15 cellular contexts compared by ENCODE assay signal in genomic region chr11:8011981-8012444, GRCh38. TPM values are rescaled to one million over a fixed set of nuclear protein-coding genes. Genes with fewer than 3 reads are reported as not detected.
DNase-seq lines count a peak whose midpoint lies in the region; ATAC-seq and TF ChIP-seq lines count a peak whose summit lies in the region.
"Had no signal": no experiment of that assay in that cellular context is flagged by ENCODE, and none has a peak within 500 bp of the region (broad histone marks: within the 10 kb centered on the region; RNA-seq: fewer than 3 reads in every experiment).

No MANE protein-coding gene starts in this region.

- H3K4me1 ChIP-seq in colonic mucosa (no peaks in the 10 kb centered on the region), lung (ENCODE audit: control insufficient read depth in 2 of 2, insufficient read depth in 2 of 2, low read length in 2 of 2) (peaks cover 0 to 2% of the 10 kb centered on the region in 2 donors), upper lobe of right lung (no peaks in the 10 kb centered on the region)
- H3K4me1 ChIP-seq: adrenal gland, vagina had no signal

- H3K9ac ChIP-seq in colonic mucosa (ENCODE audit: low read depth in 2 of 2, low read length in 2 of 2): no peak overlapping the region

- ATAC-seq in lung (ENCODE audit: insufficient read depth, low FRiP score) (peak; percentile 43), upper lobe of right lung (no peak)
- ATAC-seq: GM23338 had no signal

- H3K9me3 Mint-ChIP-seq in glutamatergic neuron (ENCODE audit: unreplicated experiment): no peaks in the 10 kb centered on the region
- H3K9me3 Mint-ChIP-seq: CD4-positive, CD25-positive, alpha-beta regulatory T cell; GM23338 had no signal

- DNase-seq in AG10803 (ENCODE audit: low read depth) (peak; percentile 90), HT1080 (ENCODE audit: low read depth) (peak; percentile 93), colonic mucosa (peak; percentile 15), lung (ENCODE audit: low spot score) (no peak), upper lobe of right lung (no peak), glutamatergic neuron (no peak), cerebellar nuclear complex (lab: John Stamatoyannopoulos, UW) (no peak), WERI-Rb-1 (no peak)
- DNase-seq: CD4-positive, CD25-positive, alpha-beta regulatory T cell; NCI-H2029; T-helper 9 cell had no signal

- no peaks in the 10 kb centered on the region for H3K36me3 Mint-ChIP-seq in glutamatergic neuron (ENCODE audit: unreplicated experiment)
- H3K36me3 Mint-ChIP-seq: CD4-positive, CD25-positive, alpha-beta regulatory T cell had no signal

- H3K27ac ChIP-seq in colonic mucosa (no peak overlapping the region), lung (ENCODE audit: low read depth in 1 of 2, low read length in 1 of 2) (no peak overlapping the region), upper lobe of right lung (no peak overlapping the region), WERI-Rb-1 (no peak overlapping the region)
- H3K27ac ChIP-seq: adrenal gland, vagina had no signal

- intact Hi-C loops in colonic mucosa (cut with DNase I) (no loop called here), upper lobe of right lung (cut with DNase I) (no loop called here)

- no peaks in the 10 kb centered on the region for H3K9me3 ChIP-seq in colonic mucosa
- no peaks in the 10 kb centered on the region for H3K9me3 ChIP-seq in lung (ENCODE audit: control insufficient read depth in 2 of 2, insufficient read depth in 1 of 2, low read length in 1 of 2)
- no peaks in the 10 kb centered on the region for H3K9me3 ChIP-seq in upper lobe of right lung
- no peaks in the 10 kb centered on the region for H3K9me3 ChIP-seq in WERI-Rb-1 (ENCODE audit: severe bottlenecking)
- H3K9me3 ChIP-seq: adrenal gland, vagina had no signal

- H3K27me3 ChIP-seq in colonic mucosa (no peaks in the 10 kb centered on the region), lung (ENCODE audit: control insufficient read depth, insufficient read depth) (no peaks in the 10 kb centered on the region), upper lobe of right lung (peaks cover 9% of the 10 kb centered on the region), WERI-Rb-1 (ENCODE audit: insufficient read depth, low read depth, severe bottlenecking) (no peaks in the 10 kb centered on the region)
- H3K27me3 ChIP-seq: adrenal gland, vagina had no signal

- H3K4me3 Mint-ChIP-seq in glutamatergic neuron (ENCODE audit: unreplicated experiment): no peak overlapping the region
- H3K4me3 Mint-ChIP-seq: CD4-positive, CD25-positive, alpha-beta regulatory T cell; GM23338 had no signal

- no peak overlapping the region for H3K27ac Mint-ChIP-seq in glutamatergic neuron (ENCODE audit: unreplicated experiment)
- H3K27ac Mint-ChIP-seq: CD4-positive, CD25-positive, alpha-beta regulatory T cell; GM23338 had no signal

- H3K4me1 Mint-ChIP-seq in glutamatergic neuron (ENCODE audit: low read depth, unreplicated experiment): no peaks in the 10 kb centered on the region
- H3K4me1 Mint-ChIP-seq: CD4-positive, CD25-positive, alpha-beta regulatory T cell had no signal

- H3K36me3 ChIP-seq in colonic mucosa (no peaks in the 10 kb centered on the region), lung (ENCODE audit: control insufficient read depth in 2 of 2, insufficient read depth in 2 of 2, low read length in 2 of 2) (no peaks in the 10 kb centered on the region), upper lobe of right lung (no peaks in the 10 kb centered on the region), WERI-Rb-1 (no peaks in the 10 kb centered on the region)
- H3K36me3 ChIP-seq: adrenal gland, vagina had no signal

- WGBS in lung, 2 donors: 60 to 73% methylated on average over 4 of the region's 4 CpGs

- H3K4me3 ChIP-seq in AG10803 (ENCODE audit: low read length) (no peak overlapping the region), colonic mucosa (no peak overlapping the region), lung (no peak overlapping the region), upper lobe of right lung (no peak overlapping the region), WERI-Rb-1 (ENCODE audit: low read depth, low read length) (no peak overlapping the region)
- H3K4me3 ChIP-seq: adrenal gland, GM23338, vagina had no signal

- TF ChIP-seq CTCF in AG10803 (conservative IDR thresholded peaks at IDR 0.05; ENCODE audit: low read length) (no peak), colonic mucosa (IDR thresholded peaks at IDR 0.05) (no peak), lung (IDR thresholded peaks at IDR 0.05; ENCODE audit: control extremely low read depth, extremely low read depth) (no peak), upper lobe of right lung (IDR thresholded peaks at IDR 0.05) (no peak), glutamatergic neuron (IDR thresholded peaks at IDR 0.05; ENCODE audit: partially characterized antibody, unreplicated experiment) (no peak), WERI-Rb-1 (IDR thresholded peaks at IDR 0.05; ENCODE audit: low read depth, low read length) (no peak)

- H3K27me3 Mint-ChIP-seq in glutamatergic neuron (ENCODE audit: unreplicated experiment): peaks cover 5% of the 10 kb centered on the region

RNA-seq across cellular contexts. Expression of gene EIF3F, which starts 24.9 kb away (rescaled TPM):
- 399 and 560 TPM in 2 replicates for total RNA-seq in HT1080 (2014; rRNA removed; shearing (Covaris generic))
- 517 and 750 TPM in 2 replicates for polyA plus RNA-seq in HT1080 (2015; cell fraction: cytosol; rRNA removed)
- polyA plus RNA-seq in HT1080 (2015; cell fraction: nucleus; rRNA removed): 297 and 397 TPM in 2 replicates
- total RNA-seq in colonic mucosa: 100 to 1,000 TPM; 229 to 242 TPM
- total RNA-seq in lung: 100 to 1,000 TPM; 209 to 260 TPM
- 100 to 1,000 TPM; 166 to 471 TPM for polyA plus RNA-seq in lung
- total RNA-seq in upper lobe of right lung: 200 TPM
- 217 TPM for total RNA-seq in glutamatergic neuron (ENCODE audit: unreplicated experiment)

RNA-seq across cellular contexts. Expression of gene NLRP10, which starts 46.8 kb away (rescaled TPM):
- total RNA-seq in HT1080 (2014; rRNA removed; shearing (Covaris generic)): 0.16 and 0.17 TPM in 2 replicates
- 0.19 and 1.3 TPM in 2 replicates for polyA plus RNA-seq in HT1080 (2015; cell fraction: cytosol; rRNA removed)
- polyA plus RNA-seq in HT1080 (2015; cell fraction: nucleus; rRNA removed): 0.16 and 0.27 TPM in 2 replicates
- total RNA-seq in colonic mucosa (not detected), lung (not detected), upper lobe of right lung (not detected), glutamatergic neuron (ENCODE audit: unreplicated experiment) (not detected)
- not detected for polyA plus RNA-seq in lung
- total RNA-seq: adrenal gland; CD4-positive, CD25-positive, alpha-beta regulatory T cell; vagina had no signal
- polyA plus RNA-seq: adrenal gland; CD4-positive, CD25-positive, alpha-beta regulatory T cell; neural cell had no signal

Comparison
In these comparisons a context has a peak if more than half of its experiments do, and no peak if none do; other contexts are left out.
1. DNase-seq: peak in AG10803 (single experiment), HT1080 (single experiment) and colonic mucosa (single experiment); none in lung (single experiment), upper lobe of right lung (single experiment), glutamatergic neuron (single experiment), cerebellar nuclear complex (0 of 2) and WERI-Rb-1 (single experiment).